Comparison of ENCODE assay signal across 8 cellular contexts in genomic region chr12:104670439-104671406, GRCh38.
DNase-seq lines count a peak whose midpoint lies in the region; ATAC-seq, FAIRE-seq and TF ChIP-seq lines count a peak whose summit lies in the region.

No MANE protein-coding gene starts in this region.

- no peak for TF ChIP-seq EP300 in K562 (IDR thresholded peaks at IDR 0.05; ENCODE audit: low read length)

- POLR2A ChIA-PET in CD8-positive, alpha-beta T cell (lab: Charles Lee) = no interaction called here
- POLR2A ChIA-PET in K562 (lab: Yijun Ruan, JAX) = interaction anchor here (0.6 to 0.9 kb wide), 3 partner anchors 16 to 198 kb away, joined by 3 to 4 read pairs (median 3); no protein-coding TSS in a partner anchor

- H3K27me3 ChIP-seq in CD8-positive, alpha-beta T cell (ENCODE audit: insufficient read depth, low read length) = no peaks in the 10 kb centered on the region
- H3K27me3 ChIP-seq in K562 (ENCODE audit: control insufficient read depth in 2 of 2, insufficient read depth in 2 of 2, low read length in 2 of 2) = no peaks in the 10 kb centered on the region

- no peak for TF ChIP-seq CTCF in CD8-positive, alpha-beta T cell (IDR thresholded peaks at IDR 0.05)
- TF ChIP-seq CTCF in K562 (IDR thresholded peaks at IDR 0.05 in 2 of 3, conservative IDR thresholded peaks at IDR 0.05 in 1 of 3; ENCODE audit: insufficient read depth in 2 of 3, low read depth in 1 of 3, low read length in 3 of 3) (no peak), nephron progenitor cell (IDR thresholded peaks at IDR 0.05) (no peak)

- no peak for TF ChIP-seq RAD21 in K562 (CRISPR knock-in tag; conservative IDR thresholded peaks at IDR 0.05 in 1 of 2, IDR thresholded peaks at IDR 0.05 in 1 of 2)

- no peaks in the 10 kb centered on the region for H3K36me3 ChIP-seq in CD8-positive, alpha-beta T cell (ENCODE audit: insufficient read depth, low read length)
- H3K36me3 ChIP-seq in K562 (ENCODE audit: control insufficient read depth, insufficient read depth, low read length) = peaks cover 7% of the 10 kb centered on the region; the same call in 1 of the 3 replicates

- H4K20me1 ChIP-seq in K562 (replicated peaks; ENCODE audit: control insufficient read depth, insufficient read depth, low read length) = peaks cover 11% of the 10 kb centered on the region; the same call in 1 of the 2 replicates

- peak overlapping the region; percentile 30 for H3K4me2 ChIP-seq in K562 (ENCODE audit: insufficient read depth, low read length)

- H2AFZ ChIP-seq in K562 (ENCODE audit: low read depth, low read length) = no peak overlapping the region

- no peak for ATAC-seq in CD8-positive, alpha-beta T cell
- ATAC-seq in K562 (peak; percentile 56), GM18498 (IDR thresholded peaks at IDR 0.05; ENCODE audit: unreplicated experiment) (no peak)

- H3K9me3 ChIP-seq in CD8-positive, alpha-beta T cell (ENCODE audit: low read length) = no peaks in the 10 kb centered on the region
- no peaks in the 10 kb centered on the region for H3K9me3 ChIP-seq in K562 (replicated peaks; ENCODE audit: control insufficient read depth, insufficient read depth, low read depth, low read length)

- H3K27ac ChIP-seq in CD8-positive, alpha-beta T cell (ENCODE audit: low read depth, low read length) = no peak overlapping the region
- peak overlapping the region; percentile 44; the same call in 2 of the 3 replicates for H3K27ac ChIP-seq in K562 (ENCODE audit: extremely low read depth, low read depth, low read length)

- peaks cover 46% of the 10 kb centered on the region for H3K4me1 Mint-ChIP-seq in CD8-positive, alpha-beta T cell (ENCODE audit: low read depth)
- H3K4me1 Mint-ChIP-seq in IgD-negative memory B cell = peaks cover 24 to 45% (median 33%) of the 10 kb centered on the region in 3 donors
- H3K4me1 Mint-ChIP-seq in nephron progenitor cell = peaks cover 66% of the 10 kb centered on the region

- H3K36me3 Mint-ChIP-seq in CD8-positive, alpha-beta T cell = peaks cover 5% of the 10 kb centered on the region
- H3K36me3 Mint-ChIP-seq in IgD-negative memory B cell = peaks cover 2% of the 10 kb centered on the region
- H3K36me3 Mint-ChIP-seq in nephron progenitor cell (ENCODE audit: low read depth) = no peaks in the 10 kb centered on the region

- peaks cover 28% of the 10 kb centered on the region for H3K4me1 ChIP-seq in CD8-positive, alpha-beta T cell (ENCODE audit: insufficient read depth, low read length)
- peaks cover 30 to 41% of the 10 kb centered on the region in 2 experiments; a peak in 4 of 5 replicates for H3K4me1 ChIP-seq in K562 (replicated peaks in 1 of 2; ENCODE audit: control insufficient read depth in 2 of 2, insufficient read depth in 2 of 2, low read length in 2 of 2)

- in situ Hi-C loops in K562 (cut with MboI) = no loop called here

- peak overlapping the region; percentile 54 for H3K4me3 Mint-ChIP-seq in CD8-positive, alpha-beta T cell
- peak overlapping the region in 2 of 4 donors; percentile 58 to 88 for H3K4me3 Mint-ChIP-seq in IgD-negative memory B cell
- no peak overlapping the region for H3K4me3 Mint-ChIP-seq in nephron progenitor cell

- H3K4me3 ChIP-seq in CD8-positive, alpha-beta T cell (ENCODE audit: low read depth, low read length) = no peak overlapping the region
- no peak overlapping the region for H3K4me3 ChIP-seq in K562

- H3K27me3 Mint-ChIP-seq in CD8-positive, alpha-beta T cell (ENCODE audit: low read depth) = no peaks in the 10 kb centered on the region
- H3K27me3 Mint-ChIP-seq in IgD-negative memory B cell (no peaks in the 10 kb centered on the region), nephron progenitor cell (ENCODE audit: low read depth, poor library complexity) (peaks cover 2% of the 10 kb centered on the region)

- H3K27ac Mint-ChIP-seq in CD8-positive, alpha-beta T cell = peak overlapping the region; percentile 87
- H3K27ac Mint-ChIP-seq in IgD-negative memory B cell (peak overlapping the region; percentile 25 to 97 (median 57)), nephron progenitor cell (peak overlapping the region; percentile 20)

- H3K79me2 ChIP-seq in K562 (ENCODE audit: control insufficient read depth, insufficient read depth, low read length) = peaks cover 41% of the 10 kb centered on the region

- no peaks in the 10 kb centered on the region for H3K9me1 ChIP-seq in K562 (ENCODE audit: control insufficient read depth, insufficient read depth, low read length)

- TF ChIP-seq POLR2A in K562 (conservative IDR thresholded peaks at IDR 0.05) = 0 out of 2 replicates have a peak, but pooled peaks have one; percentile 34

- intact Hi-C loops in CD8-positive, alpha-beta T cell (cut with DNase I, micrococcal nuclease) = no loop called here
- intact Hi-C loops in K562 (cut with micrococcal nuclease) = no loop called here

- peak; percentile 78 for FAIRE-seq in K562 (lab: Jason Lieb, UNC)

- no peaks in the 10 kb centered on the region for H3K9me3 Mint-ChIP-seq in CD8-positive, alpha-beta T cell
- no peaks in the 10 kb centered on the region for H3K9me3 Mint-ChIP-seq in IgD-negative memory B cell
- no peaks in the 10 kb centered on the region for H3K9me3 Mint-ChIP-seq in nephron progenitor cell

- CTCF ChIA-PET in CD8-positive, alpha-beta T cell (lab: Charles Lee) = interaction anchor here (1.0 to 1.4 kb wide), 2 partner anchors 31 to 120 kb away, joined by 3 read pairs; no protein-coding TSS in a partner anchor
- CTCF ChIA-PET in K562 (lab: Yijun Ruan, JAX; ENCODE audit: low intra/inter-chr PET ratio) = interaction anchor here (0.8 to 1.1 kb wide), 2 partner anchors 214 to 289 kb away, joined by 3 read pairs; partner anchors contain the start of gene CHST11

- no peak for DNase-seq in CD8-positive, alpha-beta T cell
- DNase-seq in K562 (ENCODE audit: extremely low read depth in 1 of 4, low spot score in 3 of 4) (peak in 2 of 4 experiments; percentile 30 to 33), nephron progenitor cell (no peak), NCI-H2196 (lab: John Stamatoyannopoulos, UW; ENCODE audit: unreplicated experiment) (no peak), DMS153 treated with DMSO at 0.1 percent for 48 hours (lab: John Stamatoyannopoulos, UW; ENCODE audit: unreplicated experiment) (no peak)
- DNase-seq in stimulated activated CD4-positive, alpha-beta T cell treated with anti-CD3 and anti-CD28 coated beads, Interleukin-4, amount 100 ng/mL, for 24 hours = no peak

- BruUV-seq in K562 (replicated peaks; lab: Mats Ljungman, UMichigan) = no TSS peak

- WGBS in K562 (ENCODE audit: insufficient coverage, low coverage, missing lambda C conversion rate) = 36% methylated on average over 6 of the region's 6 CpGs

- peak overlapping the region; percentile 7 to 82; a peak in 3 of 4 replicates for H3K9ac ChIP-seq in K562 (ENCODE audit: insufficient read depth in 1 of 2, low read depth in 2 of 2, low read length in 2 of 2)

TF ChIP-seq in K562, 482 proteins besides CTCF, POLR2A, EP300 and RAD21 (continues in another document):
- TF ChIP-seq ELF4 (CRISPR knock-in tag; IDR thresholded peaks at IDR 0.05) = 0 out of 2 replicates have a peak, but pooled peaks have one; percentile 24
- TF ChIP-seq NR2F6 (CRISPR knock-in tag; IDR thresholded peaks at IDR 0.05) = no peak
- TF ChIP-seq KLF6 (CRISPR knock-in tag; IDR thresholded peaks at IDR 0.05; ENCODE audit: borderline replicate concordance) = no peak
- TF ChIP-seq, protein P1, sequence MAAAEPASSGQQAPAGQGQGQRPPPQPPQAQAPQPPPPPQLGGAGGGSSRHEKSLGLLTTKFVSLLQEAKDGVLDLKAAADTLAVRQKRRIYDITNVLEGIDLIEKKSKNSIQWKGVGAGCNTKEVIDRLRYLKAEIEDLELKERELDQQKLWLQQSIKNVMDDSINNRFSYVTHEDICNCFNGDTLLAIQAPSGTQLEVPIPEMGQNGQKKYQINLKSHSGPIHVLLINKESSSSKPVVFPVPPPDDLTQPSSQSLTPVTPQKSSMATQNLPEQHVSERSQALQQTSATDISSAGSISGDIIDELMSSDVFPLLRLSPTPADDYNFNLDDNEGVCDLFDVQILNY (CRISPR knock-in tag; IDR thresholded peaks at IDR 0.05) = no peak
- TF ChIP-seq ID3 (CRISPR knock-in tag; IDR thresholded peaks at IDR 0.05) = no peak
- TF ChIP-seq ID3 (tag; IDR thresholded peaks at IDR 0.05) = peak; percentile 36; the same call in 1 of the 2 replicates
- TF ChIP-seq ZNF133 (CRISPR knock-in tag; IDR thresholded peaks at IDR 0.05) = no peak
- TF ChIP-seq ZNF766 (CRISPR knock-in tag; conservative IDR thresholded peaks at IDR 0.05) = no peak
- TF ChIP-seq NCOR1 (IDR thresholded peaks at IDR 0.05) = 0 out of 2 replicates have a peak, but pooled peaks have one; percentile 10
- TF ChIP-seq FUS (optimal IDR thresholded peaks at IDR 0.05; ENCODE audit: low read depth, low read length) = no peak
- TF ChIP-seq CBX1 (IDR thresholded peaks at IDR 0.05; ENCODE audit: low read depth) = no peak
- TF ChIP-seq SMARCE1 (IDR thresholded peaks at IDR 0.05) = 0 out of 2 replicates have a peak, but pooled peaks have one; percentile 25
- no peak for TF ChIP-seq SIN3A (IDR thresholded peaks at IDR 0.05; ENCODE audit: borderline replicate concordance in 2 of 2, control insufficient read depth in 1 of 2, low read depth in 2 of 2, low read length in 2 of 2)
- TF ChIP-seq, protein P2, sequence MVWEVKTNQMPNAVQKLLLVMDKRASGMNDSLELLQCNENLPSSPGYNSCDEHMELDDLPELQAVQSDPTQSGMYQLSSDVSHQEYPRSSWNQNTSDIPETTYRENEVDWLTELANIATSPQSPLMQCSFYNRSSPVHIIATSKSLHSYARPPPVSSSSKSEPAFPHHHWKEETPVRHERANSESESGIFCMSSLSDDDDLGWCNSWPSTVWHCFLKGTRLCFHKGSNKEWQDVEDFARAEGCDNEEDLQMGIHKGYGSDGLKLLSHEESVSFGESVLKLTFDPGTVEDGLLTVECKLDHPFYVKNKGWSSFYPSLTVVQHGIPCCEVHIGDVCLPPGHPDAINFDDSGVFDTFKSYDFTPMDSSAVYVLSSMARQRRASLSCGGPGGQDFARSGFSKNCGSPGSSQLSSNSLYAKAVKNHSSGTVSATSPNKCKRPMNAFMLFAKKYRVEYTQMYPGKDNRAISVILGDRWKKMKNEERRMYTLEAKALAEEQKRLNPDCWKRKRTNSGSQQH (CRISPR knock-in tag; IDR thresholded peaks at IDR 0.05) = peak; percentile 32; the same call in 1 of the 2 replicates
- no peak for TF ChIP-seq SLC30A9 (CRISPR knock-in tag; IDR thresholded peaks at IDR 0.05)
- no peak for TF ChIP-seq HNRNPH1 (optimal IDR thresholded peaks at IDR 0.05; ENCODE audit: low read depth, low read length)
- no peak for TF ChIP-seq KLF16 (IDR thresholded peaks at IDR 0.05)

Comparison
In these comparisons a context has a peak if more than half of its experiments do, and no peak if none do; other contexts are left out.
1. H3K27ac Mint-ChIP-seq: peak in every context shown above with its lines; median percentile 87 in CD8-positive, alpha-beta T cell; 57 in IgD-negative memory B cell; 20 in nephron progenitor cell.